Comparison of ENCODE assay signal across 7 cellular contexts in genomic region chr2:3179208-3179607, GRCh38.
DNase-seq lines count a peak whose midpoint lies in the region; ATAC-seq and TF ChIP-seq lines count a peak whose summit lies in the region.

No MANE protein-coding gene starts in this region.

- H2BK15ac ChIP-seq in mesendoderm (replicated peaks; ENCODE audit: low read depth) = no peak overlapping the region

- H3K36me3 ChIP-seq in BLaER1 = peaks cover 34% of the 10 kb centered on the region; the same call in 1 of the 2 replicates
- H3K36me3 ChIP-seq in mesendoderm (ENCODE audit: control insufficient read depth, insufficient read depth, low read length) = no peaks in the 10 kb centered on the region

- peaks cover 21% of the 10 kb centered on the region for H4K20me1 ChIP-seq in BLaER1

- no peak overlapping the region for H2BK5ac ChIP-seq in mesendoderm (ENCODE audit: low read length)

- no peak overlapping the region for H3K18ac ChIP-seq in mesendoderm (ENCODE audit: low read length)

- no peak overlapping the region for H3K4ac ChIP-seq in mesendoderm (ENCODE audit: low read depth, low read length)

- H3K27ac ChIP-seq in BLaER1 (peak overlapping the region; percentile 58), mesendoderm (ENCODE audit: low read depth, low read length) (no peak overlapping the region)

- no peak overlapping the region for H3K4me3 ChIP-seq in BLaER1
- H3K4me3 ChIP-seq in GM12865 (ENCODE audit: low read depth, low read length) = no peak overlapping the region
- no peak overlapping the region for H3K4me3 ChIP-seq in mesendoderm (ENCODE audit: low read length)

- H4K5ac ChIP-seq in mesendoderm (ENCODE audit: low read length) = no peak overlapping the region

- peaks cover 2% of the 10 kb centered on the region for H3K79me1 ChIP-seq in mesendoderm (ENCODE audit: low read length)

- peak overlapping the region; percentile 34 for H3K56ac ChIP-seq in mesendoderm (ENCODE audit: low read length)

- H3K9me3 ChIP-seq in BLaER1 = no peaks in the 10 kb centered on the region

- ATAC-seq in HG02981 (IDR thresholded peaks at IDR 0.05; ENCODE audit: unreplicated experiment) (no peak), HG02852 (IDR thresholded peaks at IDR 0.05; ENCODE audit: unreplicated experiment) (no peak)

- H2BK120ac ChIP-seq in mesendoderm (ENCODE audit: low read depth, low read length) = no peak overlapping the region

- TF ChIP-seq CTCF in GM12865 (IDR thresholded peaks at IDR 0.05; ENCODE audit: insufficient read depth, low read depth, low read length, missing control alignments) = peak; percentile 32

- no peak overlapping the region for H3K9ac ChIP-seq in BLaER1
- H3K9ac ChIP-seq in mesendoderm (ENCODE audit: low read length) = no peak overlapping the region

- H3K27me3 ChIP-seq in BLaER1 (no peaks in the 10 kb centered on the region), mesendoderm (ENCODE audit: insufficient read depth, low read length, poor library complexity) (no peaks in the 10 kb centered on the region)

- H3K79me2 ChIP-seq in mesendoderm (ENCODE audit: control insufficient read depth, insufficient read depth, low read length) = no peaks in the 10 kb centered on the region

- no peak overlapping the region for H2AK5ac ChIP-seq in mesendoderm (ENCODE audit: low read length)

- no peak for DNase-seq in GM12865 (ENCODE audit: low read depth)
- peak; percentile 7 for DNase-seq in SHP77 treated with DMSO at 0.1 percent for 48 hours (lab: John Stamatoyannopoulos, UW)
- peak; percentile 58 for DNase-seq in mesendoderm
- DNase-seq in NCI-H774 (lab: John Stamatoyannopoulos, UW) = no peak

- H3K4me2 ChIP-seq in BLaER1 = peak overlapping the region; percentile 73
- H3K4me2 ChIP-seq in mesendoderm (ENCODE audit: low read length) = no peak overlapping the region

- H3K23ac ChIP-seq in mesendoderm (ENCODE audit: low read length) = no peak overlapping the region

- no CpG with 5 or more reads among the region's 17 CpGs for WGBS in mesendoderm (ENCODE audit: extremely low coverage, insufficient coverage, low lambda C conversion rate)

- H3K4me1 ChIP-seq in BLaER1 (peaks cover 61% of the 10 kb centered on the region), mesendoderm (ENCODE audit: control insufficient read depth, low read depth, low read length) (no peaks in the 10 kb centered on the region)

- H4K8ac ChIP-seq in mesendoderm (ENCODE audit: low read depth, low read length) = no peak overlapping the region

Comparison
In these comparisons a context has a peak if more than half of its experiments do, and no peak if none do; other contexts are left out.
1. DNase-seq: peak in SHP77 treated with DMSO at 0.1 percent for 48 hours (single experiment) and mesendoderm (single experiment); none in GM12865 (single experiment) and NCI-H774 (single experiment).